ENCODE assay signal across 23 cellular contexts in the genomic region with DNA sequence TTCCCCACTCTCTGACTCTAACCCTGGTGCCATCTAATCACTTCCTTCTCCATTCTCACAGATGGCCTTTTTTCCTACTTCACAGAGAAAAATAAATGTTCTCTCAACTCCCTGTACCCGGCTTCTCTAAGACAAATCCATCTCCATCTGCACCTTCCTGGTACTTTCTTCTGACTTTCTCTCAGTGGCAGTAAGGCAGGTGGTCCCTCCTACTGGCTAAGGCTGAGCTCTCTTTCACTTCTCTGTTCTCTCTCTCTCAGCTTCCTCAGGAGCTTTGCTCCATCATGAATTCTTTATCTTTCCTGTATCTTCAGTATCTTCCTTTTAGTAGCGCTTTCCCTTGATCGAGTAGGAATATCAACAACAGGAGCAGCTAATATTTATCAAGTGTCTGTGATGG.
A peak's percentile ranks its signal among the peaks of the same experiment; 100 is the strongest.
DNase-seq lines count a peak whose midpoint lies in the region; ATAC-seq and TF ChIP-seq lines count a peak whose summit lies in the region.
"Had no signal": no experiment of that assay in that cellular context is flagged by ENCODE, and none has a peak within 500 bp of the region (broad histone marks: within the 10 kb centered on the region; RNA-seq: fewer than 3 reads in every experiment).

No MANE protein-coding gene starts in this region.

- no peak overlapping the region for H2AFZ ChIP-seq in OCI-LY3 (ENCODE audit: low read depth, low read length)
- H2AFZ ChIP-seq: GM23338 had no signal

- no peaks in the 10 kb centered on the region for H3K36me3 Mint-ChIP-seq in activated T-helper 1 cell treated with anti-CD3 and anti-CD28 coated beads, Interleukin-12 subunit alpha, Interleukin-12 subunit beta, Interleukin-2, Interleukin-4 antibody, amounts not matched to agents 30 ng/mL and 10 ng/mL and 1 ng/mL, durations not matched to agents 14 hours and 24 hours and 36 hours (ENCODE audit: low read depth)
- H3K36me3 Mint-ChIP-seq: CD4-positive, CD25-positive, alpha-beta regulatory T cell; CD8-positive, alpha-beta T cell had no signal

- H3K36me3 ChIP-seq in DOHH2 (ENCODE audit: control insufficient read depth, low read length) (no peaks in the 10 kb centered on the region), OCI-LY3 (replicated peaks; ENCODE audit: low read depth, low read length) (no peaks in the 10 kb centered on the region), esophagus muscularis mucosa (no peaks in the 10 kb centered on the region)
- H3K36me3 ChIP-seq: BLaER1 had no signal

- H3K27ac ChIP-seq in DOHH2 (ENCODE audit: low read depth, low read length), result no peak overlapping the region
- peak overlapping the region; percentile 71 for H3K27ac ChIP-seq in OCI-LY3 (ENCODE audit: low read length)
- H3K27ac ChIP-seq in esophagus muscularis mucosa (replicated peaks in 1 of 4), result no peak overlapping the region
- H3K27ac ChIP-seq: 22Rv1, BLaER1, C4-2B had no signal

- peak; percentile 31 for ATAC-seq in GM21360 (IDR thresholded peaks at IDR 0.05; ENCODE audit: unreplicated experiment)
- no peak for ATAC-seq in HG02610 (IDR thresholded peaks at IDR 0.05; ENCODE audit: unreplicated experiment)
- ATAC-seq: CD8-positive, alpha-beta T cell; GM12878; GM23338; HCT116 had no signal

- no peaks in the 10 kb centered on the region for H3K9me2 ChIP-seq in DOHH2 (replicated peaks; ENCODE audit: control insufficient read depth, low read length)

- H3K27ac Mint-ChIP-seq in activated T-helper 1 cell treated with anti-CD3 and anti-CD28 coated beads, Interleukin-12 subunit alpha, Interleukin-12 subunit beta, Interleukin-2, Interleukin-4 antibody, amounts not matched to agents 30 ng/mL and 10 ng/mL and 1 ng/mL, durations not matched to agents 14 hours and 24 hours and 36 hours, result no peak overlapping the region
- H3K27ac Mint-ChIP-seq: B cell; CD4-positive, CD25-positive, alpha-beta regulatory T cell; CD8-positive, alpha-beta T cell; GM23338; H9 had no signal

- intact Hi-C loops in esophagus muscularis mucosa (cut with DNase I), result no loop called here
- intact Hi-C loops in activated T-helper 1 cell treated with anti-CD3 and anti-CD28 coated beads, Interleukin-12 subunit alpha, Interleukin-12 subunit beta, Interleukin-2, Interleukin-4 antibody, amounts not matched to agents 30 ng/mL and 10 ng/mL and 1 ng/mL, durations not matched to agents 14 hours and 24 hours and 36 hours (cut with micrococcal nuclease), result no loop called here

- no peak overlapping the region for H3K4me3 ChIP-seq in DOHH2 (ENCODE audit: low read length)
- H3K4me3 ChIP-seq in OCI-LY3 (ENCODE audit: low read length), result peak overlapping the region; percentile 57
- H3K4me3 ChIP-seq in esophagus muscularis mucosa, result no peak overlapping the region
- H3K4me3 ChIP-seq: BLaER1, GM12878, GM23338 had no signal

- no peaks in the 10 kb centered on the region for H3K9me3 Mint-ChIP-seq in activated T-helper 1 cell treated with anti-CD3 and anti-CD28 coated beads, Interleukin-12 subunit alpha, Interleukin-12 subunit beta, Interleukin-2, Interleukin-4 antibody, amounts not matched to agents 30 ng/mL and 10 ng/mL and 1 ng/mL, durations not matched to agents 14 hours and 24 hours and 36 hours
- H3K9me3 Mint-ChIP-seq: CD8-positive, alpha-beta T cell; H9 had no signal

- H3K4me1 ChIP-seq in DOHH2 (ENCODE audit: control insufficient read depth, low read length) (peaks cover 30% of the 10 kb centered on the region), OCI-LY3 (ENCODE audit: low read length) (peaks cover 63% of the 10 kb centered on the region), esophagus muscularis mucosa (peaks cover 0 to 1% (median under 1%) of the 10 kb centered on the region in 4 donors)

- peak; percentile 39 for DNase-seq in esophagus muscularis mucosa (ENCODE audit: extremely low spot score)
- no peak for DNase-seq in activated T-helper 1 cell treated with anti-CD3 and anti-CD28 coated beads, Interleukin-12 subunit alpha, Interleukin-12 subunit beta, Interleukin-2, Interleukin-4 antibody, amounts not matched to agents 30 ng/mL and 10 ng/mL and 1 ng/mL, durations not matched to agents 14 hours and 24 hours and 36 hours (ENCODE audit: low spot score)
- no peak for DNase-seq in erythroblast (lab: John Stamatoyannopoulos, UW)
- no peak for DNase-seq in activated gamma-delta T cell (lab: John Stamatoyannopoulos, UW)
- DNase-seq: Caco-2; CD4-positive, CD25-positive, alpha-beta regulatory T cell; CD8-positive, alpha-beta T cell; DMS153; DND-41; EL; GDM1; H9 had no signal

- TF ChIP-seq CTCF in DOHH2 (IDR thresholded peaks at IDR 0.05; ENCODE audit: low read depth, low read length, poor library complexity, severe bottlenecking) (no peak), OCI-LY3 (IDR thresholded peaks at IDR 0.05; ENCODE audit: low read depth, low read length) (no peak), esophagus muscularis mucosa (IDR thresholded peaks at IDR 0.05) (no peak)

- no peaks in the 10 kb centered on the region for H3K27me3 Mint-ChIP-seq in activated T-helper 1 cell treated with anti-CD3 and anti-CD28 coated beads, Interleukin-12 subunit alpha, Interleukin-12 subunit beta, Interleukin-2, Interleukin-4 antibody, amounts not matched to agents 30 ng/mL and 10 ng/mL and 1 ng/mL, durations not matched to agents 14 hours and 24 hours and 36 hours (ENCODE audit: insufficient read depth)
- H3K27me3 Mint-ChIP-seq: B cell; CD4-positive, CD25-positive, alpha-beta regulatory T cell had no signal

- H3K9ac ChIP-seq in OCI-LY3 (ENCODE audit: low read length), result peak overlapping the region; percentile 54
- H3K9ac ChIP-seq: BLaER1 had no signal

- H3F3A ChIP-seq in DOHH2 (ENCODE audit: control insufficient read depth, insufficient read depth), result no peaks in the 10 kb centered on the region

- H3K4me2 ChIP-seq in DOHH2 (ENCODE audit: low read length) (peak overlapping the region; percentile 4; the same call in 1 of the 2 replicates), OCI-LY3 (ENCODE audit: low read length) (peak overlapping the region; percentile 85)
- H3K4me2 ChIP-seq: BLaER1, GM23338 had no signal

- TF ChIP-seq EP300 in esophagus muscularis mucosa (IDR thresholded peaks at IDR 0.05), result no peak

- WGBS in esophagus muscularis mucosa, result 88% methylated on average over 3 of the region's 3 CpGs

- no peak overlapping the region for H3K4me3 Mint-ChIP-seq in activated T-helper 1 cell treated with anti-CD3 and anti-CD28 coated beads, Interleukin-12 subunit alpha, Interleukin-12 subunit beta, Interleukin-2, Interleukin-4 antibody, amounts not matched to agents 30 ng/mL and 10 ng/mL and 1 ng/mL, durations not matched to agents 14 hours and 24 hours and 36 hours
- H3K4me3 Mint-ChIP-seq: B cell; CD4-positive, CD25-positive, alpha-beta regulatory T cell; CD8-positive, alpha-beta T cell; GM23338; H9 had no signal

- H3K9me3 ChIP-seq in DOHH2 (ENCODE audit: control insufficient read depth, insufficient read depth, low read length) (no peaks in the 10 kb centered on the region), OCI-LY3 (ENCODE audit: insufficient read depth, low read length) (no peaks in the 10 kb centered on the region), esophagus muscularis mucosa (no peaks in the 10 kb centered on the region)
- H3K9me3 ChIP-seq: BLaER1, Caco-2 had no signal

- no peaks in the 10 kb centered on the region for H3K27me3 ChIP-seq in DOHH2 (ENCODE audit: control insufficient read depth, low read length)
- H3K27me3 ChIP-seq in OCI-LY3 (ENCODE audit: low read depth, low read length), result no peaks in the 10 kb centered on the region
- H3K27me3 ChIP-seq in esophagus muscularis mucosa, result no peaks in the 10 kb centered on the region
- H3K27me3 ChIP-seq: BLaER1 had no signal

- H3K4me1 Mint-ChIP-seq in activated T-helper 1 cell treated with anti-CD3 and anti-CD28 coated beads, Interleukin-12 subunit alpha, Interleukin-12 subunit beta, Interleukin-2, Interleukin-4 antibody, amounts not matched to agents 30 ng/mL and 10 ng/mL and 1 ng/mL, durations not matched to agents 14 hours and 24 hours and 36 hours (ENCODE audit: low read depth), result no peaks in the 10 kb centered on the region
- H3K4me1 Mint-ChIP-seq: CD4-positive, CD25-positive, alpha-beta regulatory T cell; GM23338 had no signal

- no peaks in the 10 kb centered on the region for H3K79me2 ChIP-seq in DOHH2 (ENCODE audit: control insufficient read depth, low read length)
- no peaks in the 10 kb centered on the region for H3K79me2 ChIP-seq in OCI-LY3 (ENCODE audit: low read length)

- TF ChIP-seq POLR2A in esophagus muscularis mucosa (IDR thresholded peaks at IDR 0.05; ENCODE audit: low read depth), result no peak
- no peak for TF ChIP-seq POLR2A in erythroblast (IDR thresholded peaks at IDR 0.05; ENCODE audit: low read length)

- H4K20me1 ChIP-seq in DOHH2 (ENCODE audit: control insufficient read depth, insufficient read depth, low read depth, low read length) (no peaks in the 10 kb centered on the region), OCI-LY3 (ENCODE audit: insufficient read depth, low read length) (no peaks in the 10 kb centered on the region)
- H4K20me1 ChIP-seq: BLaER1 had no signal
